9 cellular contexts compared by ENCODE assay signal in genomic region chr1:107748529-107748928, GRCh38.
DNase-seq lines count a peak whose midpoint lies in the region; ATAC-seq and TF ChIP-seq lines count a peak whose summit lies in the region.
"Had no signal": no experiment of that assay in that cellular context is flagged by ENCODE, and none has a peak within 500 bp of the region (broad histone marks: within the 10 kb centered on the region; RNA-seq: fewer than 3 reads in every experiment).

No MANE protein-coding gene starts in this region.

- no peak overlapping the region for H3K27ac Mint-ChIP-seq in activated CD4-positive, alpha-beta T cell treated with anti-CD3 and anti-CD28 coated beads for 36 hours

- intact Hi-C loops in activated CD4-positive, alpha-beta T cell treated with anti-CD3 and anti-CD28 coated beads for 36 hours (cut with DNase I, micrococcal nuclease), result loop anchor here in 1 of 2 experiments (10.0 kb wide), 1 partner anchor 204 kb away; no protein-coding TSS in a partner anchor

- no peak overlapping the region for H3K4me3 ChIP-seq in HFF-Myc (replicated peaks; ENCODE audit: low read depth, low read length)

- H3K4me3 Mint-ChIP-seq in activated CD4-positive, alpha-beta T cell treated with anti-CD3 and anti-CD28 coated beads for 36 hours, result no peak overlapping the region

- in situ Hi-C loops in ACHN (cut with HindIII; ENCODE audit: low pct_ligation_motif_present, low pct_unique_long_range_greater_than_20kb, low sequenced_read_pairs), result no loop called here

- no peak for ATAC-seq in activated CD4-positive, alpha-beta T cell treated with anti-CD3 and anti-CD28 coated beads for 36 hours
- no peak for ATAC-seq in HG02840 (IDR thresholded peaks at IDR 0.05; ENCODE audit: low FRiP score, unreplicated experiment)
- no peak for ATAC-seq in GM19328 (IDR thresholded peaks at IDR 0.05; ENCODE audit: unreplicated experiment)

- CTCF ChIA-PET in activated CD4-positive, alpha-beta T cell treated with anti-CD3 and anti-CD28 coated beads for 36 hours (lab: Charles Lee), result interaction anchor here (2.0 kb wide), 1 partner anchor 317 kb away, joined by 8 read pairs; no protein-coding TSS in a partner anchor

- DNase-seq in ACHN (peak; percentile 61), HFF-Myc (ENCODE audit: extremely low read depth, low read depth) (no peak), SHP77 treated with DMSO at 0.1 percent for 48 hours (lab: John Stamatoyannopoulos, UW) (peak; percentile 10), foreskin melanocyte (peak; percentile 30)
- no peak for DNase-seq in activated CD4-positive, alpha-beta T cell treated with anti-CD3 and anti-CD28 coated beads for 36 hours
- DNase-seq in activated CD4-positive, alpha-beta T cell treated with anti-CD3 and anti-CD28 coated beads, Interleukin-2, amount 50 U/mL, for 4 hours, result no peak
- DNase-seq: activated CD4-positive, CD25-positive, alpha-beta regulatory T cell had no signal

- POLR2A ChIA-PET in activated CD4-positive, alpha-beta T cell treated with anti-CD3 and anti-CD28 coated beads for 36 hours (lab: Charles Lee), result no interaction called here

- H3K36me3 Mint-ChIP-seq in activated CD4-positive, alpha-beta T cell treated with anti-CD3 and anti-CD28 coated beads for 36 hours (ENCODE audit: low read depth), result no peaks in the 10 kb centered on the region

- H3K9me3 Mint-ChIP-seq in activated CD4-positive, alpha-beta T cell treated with anti-CD3 and anti-CD28 coated beads for 36 hours (ENCODE audit: low read depth), result no peaks in the 10 kb centered on the region

- H3K4me1 Mint-ChIP-seq in activated CD4-positive, alpha-beta T cell treated with anti-CD3 and anti-CD28 coated beads for 36 hours, result no peaks in the 10 kb centered on the region

- H3K27me3 Mint-ChIP-seq in activated CD4-positive, alpha-beta T cell treated with anti-CD3 and anti-CD28 coated beads for 36 hours, result no peaks in the 10 kb centered on the region

- TF ChIP-seq CTCF in HFF-Myc (IDR thresholded peaks at IDR 0.05; ENCODE audit: low read depth, low read length, missing control alignments), result peak; percentile 5

Comparison
In these comparisons a context has a peak if more than half of its experiments do, and no peak if none do; other contexts are left out.
1. DNase-seq: peak in ACHN (single experiment), SHP77 treated with DMSO at 0.1 percent for 48 hours (single experiment) and foreskin melanocyte (single experiment); none in HFF-Myc (single experiment), activated CD4-positive, alpha-beta T cell treated with anti-CD3 and anti-CD28 coated beads for 36 hours (single experiment) and activated CD4-positive, alpha-beta T cell treated with anti-CD3 and anti-CD28 coated beads, Interleukin-2, amount 50 U/mL, for 4 hours (0 of 2).